ENCODE assay signal across 7 cellular contexts in the genomic region with DNA sequence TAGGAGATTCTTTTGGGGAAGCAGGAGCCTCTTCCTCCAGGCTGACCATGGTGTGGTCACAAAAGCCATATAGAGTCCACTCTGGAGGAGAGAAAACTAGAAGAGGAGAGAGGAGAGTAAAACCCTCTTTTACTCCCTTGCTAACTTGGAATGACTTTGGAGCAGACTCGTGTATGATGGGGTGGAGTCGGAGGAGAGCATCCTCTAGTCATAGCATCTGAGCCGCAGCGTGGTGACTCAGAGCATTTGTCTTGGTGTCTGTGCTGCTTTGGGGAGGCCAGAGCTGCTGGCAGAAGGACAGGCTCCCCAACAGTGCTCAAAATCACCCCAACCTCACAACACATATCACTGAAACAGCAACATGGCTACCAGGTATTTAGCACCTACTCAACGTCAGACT. TPM values are rescaled to one million over a fixed set of nuclear protein-coding genes. Genes with fewer than 3 reads are reported as not detected.
"Had no signal": no experiment of that assay in that cellular context is flagged by ENCODE, and none has a peak within 500 bp of the region (broad histone marks: within the 10 kb centered on the region; RNA-seq: fewer than 3 reads in every experiment).

No MANE protein-coding gene starts in this region.

- H3K36me3 ChIP-seq: HAP-1 had no signal

- H3K4me3 ChIP-seq: GM23248, HAP-1, K562 had no signal

- H3K9me3 ChIP-seq: HAP-1 had no signal

- H3K27ac ChIP-seq: GM23248 had no signal

- H2AFZ ChIP-seq: GM23248 had no signal

- H3K4me1 ChIP-seq: HAP-1 had no signal

RNA-seq across cellular contexts. Expression of a gene that starts 11.1 kb away (rescaled TPM):
- total RNA-seq: GM23248, H4, HFFc6, HT-29, IMR-90, K562 had no signal
- polyA plus RNA-seq: GM23248, IMR-90, K562 had no signal
